In genomic region chr19:49689133-49690072, GRCh38 we compare ENCODE assay signal across 8 cellular contexts. TPM values are rescaled to one million over a fixed set of nuclear protein-coding genes. Genes with fewer than 3 reads are reported as not detected.
A peak's percentile ranks its signal among the peaks of the same experiment; 100 is the strongest.
DNase-seq lines count a peak whose midpoint lies in the region; ATAC-seq, FAIRE-seq and TF ChIP-seq lines count a peak whose summit lies in the region.

TSS of gene ADM5 (plus strand) at chr19:49689594. CDS start at chr19:49689838, 244 bp downstream.

- no peak for FAIRE-seq in D721Med (lab: Jason Lieb, UNC)
- no peak for FAIRE-seq in GM19239 (lab: Jason Lieb, UNC)

- H3K27ac ChIP-seq in foreskin keratinocyte, result no peak within 1 kb of the TSS

- no peaks in the 10 kb centered on the region for H3K4me1 ChIP-seq in foreskin keratinocyte

- ATAC-seq in foreskin keratinocyte (peak; percentile 35), HG03521 (IDR thresholded peaks at IDR 0.05; ENCODE audit: unreplicated experiment) (no peak)

- H3K27me3 ChIP-seq in foreskin keratinocyte, result no peaks in the 10 kb centered on the region

- DNase-seq in D721Med (ENCODE audit: insufficient read length, low spot score) (peak; percentile 83), NCI-H1694 treated with DMSO at 0.1 percent for 48 hours (lab: John Stamatoyannopoulos, UW) (peak; percentile 61), foreskin keratinocyte (no peak), occipital lobe (lab: John Stamatoyannopoulos, UW) (peak; percentile 35), midbrain (lab: John Stamatoyannopoulos, UW) (no peak), GM19239 (ENCODE audit: insufficient read length, low spot score) (no peak)
- peak; percentile 63 to 70 for DNase-seq in activated T-cell treated with anti-CD3 and anti-CD28 coated beads, Interleukin-2, amount 50 U/mL, for 48 hours

- TF ChIP-seq CTCF in D721Med (IDR thresholded peaks at IDR 0.05; ENCODE audit: insufficient read depth, missing control alignments) (peak; percentile 14), foreskin keratinocyte (conservative IDR thresholded peaks at IDR 0.05) (peak; percentile 76)

RNA-seq across cellular contexts. Expression of gene ADM5, which starts in this region (rescaled TPM):
- 1.2 and 1.6 TPM in 2 replicates for total RNA-seq in foreskin keratinocyte
- polyA plus RNA-seq in foreskin keratinocyte, result 1.7 and 1.8 TPM in 2 replicates
- 0.78 TPM for total RNA-seq in occipital lobe

Comparison
In these comparisons a context has a peak if more than half of its experiments do, and no peak if none do; other contexts are left out.
1. Peak in DNase-seq in occipital lobe; RNA of the gene not detected or under 1 TPM.
2. DNase-seq: peak in D721Med (single experiment), NCI-H1694 treated with DMSO at 0.1 percent for 48 hours (single experiment) and activated T-cell treated with anti-CD3 and anti-CD28 coated beads, Interleukin-2, amount 50 U/mL, for 48 hours (2 of 2); none in foreskin keratinocyte (0 of 2), midbrain (single experiment) and GM19239 (single experiment).